In genomic region chr2:60822987-60823386, GRCh38 we compare ENCODE assay signal across 23 cellular contexts. TPM values are rescaled to one million over a fixed set of nuclear protein-coding genes. Genes with fewer than 3 reads are reported as not detected.
DNase-seq lines count a peak whose midpoint lies in the region; ATAC-seq, FAIRE-seq and TF ChIP-seq lines count a peak whose summit lies in the region.
"Had no signal": no experiment of that assay in that cellular context is flagged by ENCODE, and none has a peak within 500 bp of the region (broad histone marks: within the 10 kb centered on the region; RNA-seq: fewer than 3 reads in every experiment).

No MANE protein-coding gene starts in this region.

- intact Hi-C loops in HepG2 (cut with micrococcal nuclease; ENCODE audit: unreplicated experiment) = no loop called here
- intact Hi-C loops in right lobe of liver (cut with DNase I) = no loop called here

- H2AFZ ChIP-seq in HepG2 (ENCODE audit: low read length) = no peak overlapping the region

- H3K27ac Mint-ChIP-seq in nephron = peak overlapping the region in 2 of 3 experiments; percentile 15 to 31

- H3K36me3 Mint-ChIP-seq in nephron (ENCODE audit: low read depth) = no peaks in the 10 kb centered on the region
- H3K36me3 Mint-ChIP-seq: CD4-positive, CD25-positive, alpha-beta regulatory T cell had no signal

- H4K20me1 ChIP-seq in HepG2 (ENCODE audit: insufficient read depth, low read length) = no peaks in the 10 kb centered on the region
- H4K20me1 ChIP-seq: BLaER1 had no signal

- H3K27me3 ChIP-seq in HepG2 (ENCODE audit: control insufficient read depth in 1 of 2, insufficient read depth in 2 of 2, low read length in 2 of 2) (peaks cover 0 to 21% of the 10 kb centered on the region in 2 experiments; a peak in 3 of 5 replicates), right lobe of liver (no peaks in the 10 kb centered on the region)
- H3K27me3 ChIP-seq: BLaER1 had no signal

- no peaks in the 10 kb centered on the region for H3K9me3 ChIP-seq in HepG2 (ENCODE audit: low read length)
- H3K9me3 ChIP-seq in right lobe of liver = no peaks in the 10 kb centered on the region
- H3K9me3 ChIP-seq: BLaER1 had no signal

- no peaks in the 10 kb centered on the region for H3K4me1 Mint-ChIP-seq in nephron

- no peak for TF ChIP-seq RAD21 in HepG2 (CRISPR knock-in tag; IDR thresholded peaks at IDR 0.05)

- no peaks in the 10 kb centered on the region for H3K9me3 Mint-ChIP-seq in nephron

- no peak overlapping the region for H3K27ac ChIP-seq in HepG2 (ENCODE audit: extremely low read length, insufficient read depth, low read length)
- H3K27ac ChIP-seq in right lobe of liver = no peak overlapping the region
- H3K27ac ChIP-seq: BLaER1 had no signal

- no peak overlapping the region for H3K9ac ChIP-seq in HepG2 (ENCODE audit: insufficient read depth, low read depth, low read length)
- H3K9ac ChIP-seq: BLaER1 had no signal

- TF ChIP-seq EP300 in HepG2 (IDR thresholded peaks at IDR 0.05; ENCODE audit: low read depth in 2 of 2, low read length in 2 of 2) (no peak), HepG2 (CRISPR knock-in tag; IDR thresholded peaks at IDR 0.05; ENCODE audit: borderline replicate concordance) (no peak)

- no peak for FAIRE-seq in HepG2 (lab: Jason Lieb, UNC)
- FAIRE-seq: H1 had no signal

- H3K4me2 ChIP-seq in HepG2 (ENCODE audit: low read depth, low read length) = no peak overlapping the region
- H3K4me2 ChIP-seq: BLaER1 had no signal

- TF ChIP-seq POLR2A in HepG2 (IDR thresholded peaks at IDR 0.05; ENCODE audit: insufficient read depth in 1 of 2, low read depth in 2 of 2, low read length in 2 of 2) = no peak
- no peak for TF ChIP-seq POLR2A in right lobe of liver (IDR thresholded peaks at IDR 0.05)

- in situ Hi-C loops in HepG2 (cut with HindIII; ENCODE audit: extremely low pct_ligation_motif_present, low pct_unique_long_range_greater_than_20kb) = no loop called here

- no peaks in the 10 kb centered on the region for H3K79me2 ChIP-seq in HepG2 (ENCODE audit: insufficient read depth, low read length)

- H3K36me3 ChIP-seq in HepG2 (replicated peaks in 1 of 2; ENCODE audit: control insufficient read depth in 1 of 2, insufficient read depth in 2 of 2, low read length in 2 of 2) (no peaks in the 10 kb centered on the region), right lobe of liver (no peaks in the 10 kb centered on the region)
- H3K36me3 ChIP-seq: BLaER1 had no signal

- TF ChIP-seq CTCF in HepG2 (CRISPR knock-in tag; IDR thresholded peaks at IDR 0.05) (no peak), right lobe of liver (IDR thresholded peaks at IDR 0.05) (no peak), nephron (IDR thresholded peaks at IDR 0.05; ENCODE audit: unreplicated experiment in 3 of 3) (no peak)

- ATAC-seq in HepG2 = no peak
- no peak for ATAC-seq in right lobe of liver
- no peak for ATAC-seq in HG03045 (IDR thresholded peaks at IDR 0.05; ENCODE audit: unreplicated experiment)

- peaks cover 3% of the 10 kb centered on the region; the same call in 1 of the 2 replicates for H3K4me1 ChIP-seq in HepG2 (ENCODE audit: insufficient read depth, low read length)
- no peaks in the 10 kb centered on the region for H3K4me1 ChIP-seq in right lobe of liver

- POLR2A ChIA-PET in HepG2 (lab: Yijun Ruan, JAX) = no interaction called here

- H3K4me3 ChIP-seq in HepG2 (replicated peaks in 1 of 3; ENCODE audit: insufficient read depth in 1 of 3, low read depth in 2 of 3, low read length in 3 of 3) (no peak overlapping the region), right lobe of liver (no peak overlapping the region)
- H3K4me3 ChIP-seq: BLaER1 had no signal

- DNase-seq in HepG2 (ENCODE audit: low spot score) (no peak), right lobe of liver (no peak), amniotic stem cell (lab: John Stamatoyannopoulos, UW) (peak; percentile 32), GM03348 (ENCODE audit: low spot score) (no peak)
- DNase-seq in activated CD8-positive, alpha-beta memory T cell treated with anti-CD3 and anti-CD28 coated beads, Interleukin-2, amount 50 U/mL, for 4 hours = no peak
- DNase-seq: CD4-positive, CD25-positive, alpha-beta regulatory T cell; DMS153; DND-41; HCEC 1CT; Kasumi-1; MV-4-11; NCI-H1105; NCI-H1436 treated with DMSO at 0.1 percent for 48 hours; NCI-H1930; NCI-H2107; NCI-H446; NCI-H524 treated with DMSO at 0.1 percent for 48 hours; NCI-H774; Right ventricle myocardium superior had no signal

- CTCF ChIA-PET in HepG2 (lab: Yijun Ruan, JAX; ENCODE audit: low intra/inter-chr PET ratio, low total read pairs) = no interaction called here

- 40% methylated on average over 4 of the region's 4 CpGs for WGBS in HepG2 (ENCODE audit: low lambda C conversion rate)
- WGBS in right lobe of liver (ENCODE audit: insufficient coverage, low coverage, low lambda C conversion rate, missing lambda C conversion rate) = 78% methylated on average over 4 of the region's 4 CpGs

- BruUV-seq in HepG2 (replicated peaks; lab: Mats Ljungman, UMichigan) = no TSS peak

- no peak overlapping the region for H3K4me3 Mint-ChIP-seq in nephron
- H3K4me3 Mint-ChIP-seq: CD4-positive, CD25-positive, alpha-beta regulatory T cell had no signal

- peaks cover 16% of the 10 kb centered on the region for H3K27me3 Mint-ChIP-seq in nephron (ENCODE audit: low read depth)
- H3K27me3 Mint-ChIP-seq: CD4-positive, CD25-positive, alpha-beta regulatory T cell had no signal

TF ChIP-seq in HepG2, 621 proteins besides CTCF, POLR2A, EP300 and RAD21:
- TF ChIP-seq ZSCAN12 (CRISPR knock-in tag; IDR thresholded peaks at IDR 0.05) = no peak
- TF ChIP-seq ZNF563 (CRISPR knock-in tag; IDR thresholded peaks at IDR 0.05) = no peak
- TF ChIP-seq GPN1 (CRISPR knock-in tag; IDR thresholded peaks at IDR 0.05; ENCODE audit: borderline replicate concordance) = no peak
- no peak for TF ChIP-seq ZNF230 (CRISPR knock-in tag; IDR thresholded peaks at IDR 0.05)
- no peak for TF ChIP-seq ZNF572 (CRISPR knock-in tag; IDR thresholded peaks at IDR 0.05)
- TF ChIP-seq ATM (IDR thresholded peaks at IDR 0.05; ENCODE audit: borderline replicate concordance) = no peak
- no peak for TF ChIP-seq ZNF567 (CRISPR knock-in tag; IDR thresholded peaks at IDR 0.05; ENCODE audit: borderline replicate concordance)
- peak; percentile 26 to 71; a peak in 3 of 4 replicates for TF ChIP-seq MAFK (conservative IDR thresholded peaks at IDR 0.05 in 1 of 2, IDR thresholded peaks at IDR 0.05 in 1 of 2; ENCODE audit: low read length in 2 of 2)
- TF ChIP-seq ZNF333 (CRISPR knock-in tag; IDR thresholded peaks at IDR 0.05; ENCODE audit: borderline replicate concordance) = no peak
- TF ChIP-seq MAFF (IDR thresholded peaks at IDR 0.05; ENCODE audit: low read depth, low read length) = peak; percentile 65
- no peak for TF ChIP-seq BRCA1 (CRISPR knock-in tag; IDR thresholded peaks at IDR 0.05)

RNA-seq across cellular contexts. Expression of gene REL, which starts 58.4 kb away (rescaled TPM):
- total RNA-seq in HepG2 (2016; rRNA removed; fragmentation: Illumina TruSeq; extraction: Trizol) (7.0 and 9.7 TPM in 2 replicates), right lobe of liver (1 to 10 TPM; 3.5 to 7.5 (median 5.0) TPM)
- 4.0 and 4.1 TPM in 2 replicates for total RNA-seq in HepG2 (2016; cell fraction: cytosol; rRNA removed; fragmentation: Illumina TruSeq; extraction: Trizol; ENCODE audit: low read depth)
- 6.0 and 9.9 TPM in 2 replicates for total RNA-seq in HepG2 (2016; cell fraction: insoluble cytoplasmic fraction; rRNA removed; fragmentation: Illumina TruSeq; extraction: Trizol)
- total RNA-seq in HepG2 (2016; cell fraction: membrane; rRNA removed; fragmentation: Illumina TruSeq; extraction: Trizol) = 4.8 and 5.3 TPM in 2 replicates
- total RNA-seq in HepG2 (2016; cell fraction: nucleus; rRNA removed; fragmentation: Illumina TruSeq; extraction: Trizol) = 10.1 and 10.2 TPM in 2 replicates
- 3.0 and 3.7 TPM in 2 replicates for polyA plus RNA-seq in HepG2 (2011; rRNA removed)
- polyA plus RNA-seq in HepG2 (2011; cell fraction: cytosol; rRNA removed) = 1.8 and 2.5 TPM in 2 replicates
- polyA plus RNA-seq in HepG2 (2011; cell fraction: nucleus; rRNA removed) = 2.2 and 3.7 TPM in 2 replicates
- polyA plus RNA-seq in HepG2 (2012) = 3.0 and 4.4 TPM in 2 replicates
- polyA plus RNA-seq in HepG2 (2016; cell fraction: cytosol; fragmentation: Illumina TruSeq; extraction: Trizol; ENCODE audit: low read depth) = 0.14 and 0.18 TPM in 2 replicates
- polyA plus RNA-seq in HepG2 (2016; cell fraction: insoluble cytoplasmic fraction; fragmentation: Illumina TruSeq; extraction: Trizol; ENCODE audit: low read depth) = 3.3 and 4.0 TPM in 2 replicates
- 0.37 and 0.39 TPM in 2 replicates for polyA plus RNA-seq in HepG2 (2016; cell fraction: membrane; fragmentation: Illumina TruSeq; extraction: Trizol; ENCODE audit: low read depth)
- 4.8 and 5.2 TPM in 2 replicates for polyA plus RNA-seq in HepG2 (2016; cell fraction: nucleus; fragmentation: Illumina TruSeq; extraction: Trizol; ENCODE audit: insufficient read depth, low read depth)
- polyA minus RNA-seq in HepG2 (2011; rRNA and poly(A)+ RNA removed; ENCODE audit: low replicate concordance) = 5.6 and 13.3 TPM in 2 replicates
- 5.3 and 6.4 TPM in 2 replicates for polyA minus RNA-seq in HepG2 (2011; cell fraction: cytosol; rRNA and poly(A)+ RNA removed)
- 15.6 and 15.7 TPM in 2 replicates for polyA minus RNA-seq in HepG2 (2011; cell fraction: nucleus; rRNA and poly(A)+ RNA removed)
